ENCODE assay signal across 1 cellular context in the genomic region with DNA sequence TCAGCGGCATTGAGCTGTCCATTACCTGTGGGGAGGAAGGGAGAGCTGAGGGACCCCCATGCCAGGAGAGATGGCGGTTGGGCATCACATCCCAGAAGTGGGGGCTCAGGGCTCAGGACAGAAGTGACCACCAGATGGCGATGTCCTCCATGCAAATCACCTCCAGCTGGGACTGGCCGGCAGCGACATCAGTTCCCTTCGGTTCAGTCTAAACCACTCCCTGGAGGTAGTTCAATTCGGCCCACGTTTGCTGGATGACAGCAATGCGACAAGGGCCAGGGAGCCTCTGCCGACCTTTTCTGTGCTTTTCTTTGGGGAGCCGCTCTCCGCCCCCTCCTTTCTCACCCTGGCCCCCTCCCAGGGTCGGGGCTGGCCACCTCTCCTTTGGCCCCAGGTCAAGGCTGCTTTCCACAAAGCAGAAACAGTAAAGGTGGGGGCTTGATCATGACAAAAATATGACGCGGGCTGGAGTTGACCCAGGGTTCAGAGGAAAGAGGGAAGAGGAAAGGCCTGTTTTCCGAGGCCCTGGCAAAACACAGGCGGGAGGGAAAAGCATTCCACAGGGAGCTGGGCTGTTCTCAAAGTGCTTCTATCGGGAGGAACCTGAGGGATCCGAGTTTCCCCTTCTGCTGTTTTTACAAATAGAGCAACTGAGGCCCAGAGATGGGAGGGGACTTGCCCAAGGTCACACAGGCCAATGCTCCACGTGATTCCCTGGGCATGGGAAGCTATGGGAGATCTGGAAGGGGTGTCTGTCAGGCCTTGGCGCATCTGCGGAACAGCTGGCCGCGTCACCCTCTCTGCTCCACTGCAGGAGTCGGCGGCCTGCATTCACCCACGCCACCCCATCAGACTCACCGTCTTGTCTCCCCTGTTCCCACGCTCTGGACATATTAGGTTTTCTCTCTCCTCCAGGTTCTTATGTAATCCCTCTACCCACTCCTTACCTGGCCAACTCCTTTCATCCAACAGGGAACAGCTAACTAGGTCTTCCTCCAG.
TF ChIP-seq lines count a peak whose summit lies in the region.

No MANE protein-coding gene starts in this region.

TF ChIP-seq in SK-N-SH treated with all-trans-retinoic acid at 6 μM for 48 hours, 23 proteins besides CTCF, POLR2A, EP300 and RAD21 (continued from another document):
- TF ChIP-seq, protein P1, sequence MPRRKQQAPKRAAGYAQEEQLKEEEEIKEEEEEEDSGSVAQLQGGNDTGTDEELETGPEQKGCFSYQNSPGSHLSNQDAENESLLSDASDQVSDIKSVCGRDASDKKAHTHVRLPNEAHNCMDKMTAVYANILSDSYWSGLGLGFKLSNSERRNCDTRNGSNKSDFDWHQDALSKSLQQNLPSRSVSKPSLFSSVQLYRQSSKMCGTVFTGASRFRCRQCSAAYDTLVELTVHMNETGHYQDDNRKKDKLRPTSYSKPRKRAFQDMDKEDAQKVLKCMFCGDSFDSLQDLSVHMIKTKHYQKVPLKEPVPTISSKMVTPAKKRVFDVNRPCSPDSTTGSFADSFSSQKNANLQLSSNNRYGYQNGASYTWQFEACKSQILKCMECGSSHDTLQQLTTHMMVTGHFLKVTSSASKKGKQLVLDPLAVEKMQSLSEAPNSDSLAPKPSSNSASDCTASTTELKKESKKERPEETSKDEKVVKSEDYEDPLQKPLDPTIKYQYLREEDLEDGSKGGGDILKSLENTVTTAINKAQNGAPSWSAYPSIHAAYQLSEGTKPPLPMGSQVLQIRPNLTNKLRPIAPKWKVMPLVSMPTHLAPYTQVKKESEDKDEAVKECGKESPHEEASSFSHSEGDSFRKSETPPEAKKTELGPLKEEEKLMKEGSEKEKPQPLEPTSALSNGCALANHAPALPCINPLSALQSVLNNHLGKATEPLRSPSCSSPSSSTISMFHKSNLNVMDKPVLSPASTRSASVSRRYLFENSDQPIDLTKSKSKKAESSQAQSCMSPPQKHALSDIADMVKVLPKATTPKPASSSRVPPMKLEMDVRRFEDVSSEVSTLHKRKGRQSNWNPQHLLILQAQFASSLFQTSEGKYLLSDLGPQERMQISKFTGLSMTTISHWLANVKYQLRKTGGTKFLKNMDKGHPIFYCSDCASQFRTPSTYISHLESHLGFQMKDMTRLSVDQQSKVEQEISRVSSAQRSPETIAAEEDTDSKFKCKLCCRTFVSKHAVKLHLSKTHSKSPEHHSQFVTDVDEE (CRISPR knock-in tag; IDR thresholded peaks at IDR 0.05), result no peak
- TF ChIP-seq PPARA (CRISPR knock-in tag; IDR thresholded peaks at IDR 0.05; ENCODE audit: borderline replicate concordance) (no peak), ZC3H10 (CRISPR knock-in tag; IDR thresholded peaks at IDR 0.05) (no peak), TCF4 (CRISPR knock-in tag; IDR thresholded peaks at IDR 0.05; ENCODE audit: borderline replicate concordance) (no peak), ZFP3 (CRISPR knock-in tag; IDR thresholded peaks at IDR 0.05) (no peak)
TF ChIP-seq in SK-N-SH treated with all-trans-retinoic acid at 6 μM for 48 hours: peak in this region for 0.
